In genomic region chr20:21272679-21273078, GRCh38 we compare ENCODE assay signal across 18 cellular contexts. TPM values are rescaled to one million over a fixed set of nuclear protein-coding genes. Genes with fewer than 3 reads are reported as not detected.
DNase-seq lines count a peak whose midpoint lies in the region; ATAC-seq and TF ChIP-seq lines count a peak whose summit lies in the region.
"Had no signal": no experiment of that assay in that cellular context is flagged by ENCODE, and none has a peak within 500 bp of the region (broad histone marks: within the 10 kb centered on the region; RNA-seq: fewer than 3 reads in every experiment).

No MANE protein-coding gene starts in this region.

- H3K4me3 ChIP-seq in MM.1S (ENCODE audit: low read length), result no peak overlapping the region
- H3K4me3 ChIP-seq: adrenal gland, esophagus muscularis mucosa, thyroid gland had no signal

- H2AFZ ChIP-seq in MM.1S (ENCODE audit: low read length) (no peak overlapping the region), H9 (ENCODE audit: low read length) (no peak overlapping the region)

- no peaks in the 10 kb centered on the region for H3K79me2 ChIP-seq in MM.1S (ENCODE audit: low read length)
- H3K79me2 ChIP-seq in H9 (ENCODE audit: insufficient read depth, low read length), result no peaks in the 10 kb centered on the region

- no peak for TF ChIP-seq CTCF in MM.1S (IDR thresholded peaks at IDR 0.05; ENCODE audit: low read length)
- TF ChIP-seq CTCF in H9 (conservative IDR thresholded peaks at IDR 0.05), result no peak

- H3K27ac ChIP-seq in MM.1S (ENCODE audit: low read length) (peak overlapping the region; percentile 50; the same call in 1 of the 2 replicates), H9 (ENCODE audit: insufficient read length, low read depth, low read length) (no peak overlapping the region)
- H3K27ac ChIP-seq: adrenal gland, esophagus muscularis mucosa, thyroid gland had no signal

- no peak overlapping the region for H4K5ac ChIP-seq in H9 (ENCODE audit: insufficient read length, low read depth, low read length)

- H3K27me3 Mint-ChIP-seq in H9 (ENCODE audit: low read depth), result no peaks in the 10 kb centered on the region; the same call in none of the 2 replicates
- H3K27me3 Mint-ChIP-seq in naive thymus-derived CD8-positive, alpha-beta T cell, result peaks cover 7 to 26% (median 17%) of the 10 kb centered on the region in 5 donors

- no peak overlapping the region for H3K9ac ChIP-seq in MM.1S (ENCODE audit: low read length)
- no peak overlapping the region for H3K9ac ChIP-seq in H9 (ENCODE audit: extremely low read depth, insufficient read length, low read length)

- no CpG with 5 or more reads among the region's 3 CpGs for WGBS in H9 (ENCODE audit: extremely low coverage, insufficient read length, low lambda C conversion rate)

- H4K91ac ChIP-seq in H9 (ENCODE audit: insufficient read length, low read depth, low read length), result no peak overlapping the region

- no peaks in the 10 kb centered on the region for H3K27me3 ChIP-seq in MM.1S (replicated peaks; ENCODE audit: insufficient read depth, low read length)
- no peaks in the 10 kb centered on the region for H3K27me3 ChIP-seq in H9 (ENCODE audit: insufficient read depth, low read length)
- H3K27me3 ChIP-seq: adrenal gland, thyroid gland had no signal

- POLR2A ChIA-PET in naive thymus-derived CD8-positive, alpha-beta T cell (lab: Charles Lee), result no interaction called here

- H3K18ac ChIP-seq in H9 (ENCODE audit: insufficient read length, low read depth, low read length), result no peak overlapping the region

- DNase-seq in MM.1S, result peak; percentile 69
- DNase-seq in erythroblast (lab: John Stamatoyannopoulos, UW), result no peak
- DNase-seq in inferior parietal cortex (ENCODE audit: extremely low spot score), result no peak
- no peak for DNase-seq in H9
- DNase-seq in naive thymus-derived CD8-positive, alpha-beta T cell, result no peak
- DNase-seq: activated CD8-positive, alpha-beta memory T cell treated with anti-CD3 and anti-CD28 coated beads for 24 hours; adrenal gland; mammary epithelial cell; natural killer cell; NCI-H1436 treated with DMSO at 0.1 percent for 48 hours; small intestine; thyroid gland had no signal

- no peak overlapping the region for H3K4me3 Mint-ChIP-seq in H9
- H3K4me3 Mint-ChIP-seq in naive thymus-derived CD8-positive, alpha-beta T cell, result no peak overlapping the region
- H3K4me3 Mint-ChIP-seq: natural killer cell; stimulated activated effector memory CD8-positive, alpha-beta T cell treated with anti-CD3 and anti-CD28 coated beads, Interleukin-12 subunit alpha, Interleukin-12 subunit beta, amount 100 ng/mL, for 72 hours; WTC11 had no signal

- H3K36me3 ChIP-seq in MM.1S (replicated peaks; ENCODE audit: insufficient read depth, low read length), result no peaks in the 10 kb centered on the region
- H3K36me3 ChIP-seq: adrenal gland, esophagus muscularis mucosa, thyroid gland had no signal

- H3K79me1 ChIP-seq in H9 (ENCODE audit: insufficient read depth, low read depth, low read length, poor library complexity, severe bottlenecking), result no peaks in the 10 kb centered on the region

- peaks cover 29% of the 10 kb centered on the region for H3K4me1 ChIP-seq in MM.1S (ENCODE audit: low read length)
- H3K4me1 ChIP-seq in H9 (ENCODE audit: insufficient read depth, low read length), result no peaks in the 10 kb centered on the region
- H3K4me1 ChIP-seq: adrenal gland, esophagus muscularis mucosa, thyroid gland had no signal

- H3K4me1 Mint-ChIP-seq in H9, result no peaks in the 10 kb centered on the region
- no peaks in the 10 kb centered on the region for H3K4me1 Mint-ChIP-seq in naive thymus-derived CD8-positive, alpha-beta T cell
- H3K4me1 Mint-ChIP-seq: natural killer cell; stimulated activated effector memory CD8-positive, alpha-beta T cell treated with anti-CD3 and anti-CD28 coated beads, Interleukin-12 subunit alpha, Interleukin-12 subunit beta, amount 100 ng/mL, for 72 hours; WTC11 had no signal

- H2BK20ac ChIP-seq in H9 (ENCODE audit: low read depth, low read length, poor library complexity, severe bottlenecking), result no peak overlapping the region

- H3K14ac ChIP-seq in H9 (ENCODE audit: insufficient read depth, low read length), result no peak overlapping the region

- no peak overlapping the region for H2BK120ac ChIP-seq in H9 (ENCODE audit: low read depth, low read length, poor library complexity, severe bottlenecking)

- H2AK5ac ChIP-seq in H9 (ENCODE audit: insufficient read length, low read length), result no peak overlapping the region

- no peak overlapping the region for H2BK15ac ChIP-seq in H9 (ENCODE audit: low read depth, low read length)

- no peak overlapping the region for H3K4ac ChIP-seq in H9 (ENCODE audit: low read depth, low read length)

- peaks cover 0 to 2% of the 10 kb centered on the region in 2 experiments; a peak in 2 of 5 replicates for H3K9me3 Mint-ChIP-seq in H9
- peaks cover 0 to 9% (median 0%) of the 10 kb centered on the region in 9 donors for H3K9me3 Mint-ChIP-seq in naive thymus-derived CD8-positive, alpha-beta T cell
- H3K9me3 Mint-ChIP-seq: natural killer cell; stimulated activated effector memory CD8-positive, alpha-beta T cell treated with anti-CD3 and anti-CD28 coated beads, Interleukin-12 subunit alpha, Interleukin-12 subunit beta, amount 100 ng/mL, for 72 hours had no signal

- H4K8ac ChIP-seq in H9 (replicated peaks; ENCODE audit: insufficient read length, low read depth, low read length), result no peak overlapping the region

- H3K4me2 ChIP-seq in MM.1S (ENCODE audit: low read depth, low read length), result peak overlapping the region; percentile 55
- H3K4me2 ChIP-seq in H9 (ENCODE audit: insufficient read depth, insufficient read length, low read length), result no peak overlapping the region

- H3K9me3 ChIP-seq in MM.1S (replicated peaks; ENCODE audit: insufficient read depth, low read length) (no peaks in the 10 kb centered on the region), H9 (ENCODE audit: control insufficient read depth, low read depth, low read length) (no peaks in the 10 kb centered on the region)
- H3K9me3 ChIP-seq: adrenal gland, thyroid gland had no signal

- TF ChIP-seq POLR2A in erythroblast (IDR thresholded peaks at IDR 0.05; ENCODE audit: low read length), result no peak

- H3K27ac Mint-ChIP-seq in H9, result no peak overlapping the region
- no peak overlapping the region for H3K27ac Mint-ChIP-seq in naive thymus-derived CD8-positive, alpha-beta T cell
- H3K27ac Mint-ChIP-seq: natural killer cell; stimulated activated effector memory CD8-positive, alpha-beta T cell treated with anti-CD3 and anti-CD28 coated beads, Interleukin-12 subunit alpha, Interleukin-12 subunit beta, amount 100 ng/mL, for 72 hours; WTC11 had no signal

- no peaks in the 10 kb centered on the region for H3K9me2 ChIP-seq in MM.1S (replicated peaks; ENCODE audit: insufficient read depth, low read length)

- no peak overlapping the region for H3T11ph ChIP-seq in H9 (ENCODE audit: low read length)

- ATAC-seq in GM18870 (IDR thresholded peaks at IDR 0.05; ENCODE audit: unreplicated experiment) (peak; percentile 42), GM21528 (IDR thresholded peaks at IDR 0.05; ENCODE audit: low FRiP score, unreplicated experiment) (peak; percentile 70), HG02885 (IDR thresholded peaks at IDR 0.05; ENCODE audit: poor library complexity, unreplicated experiment) (peak; percentile 64)
- ATAC-seq in naive thymus-derived CD8-positive, alpha-beta T cell, result no peak
- ATAC-seq: natural killer cell; stimulated activated effector memory CD8-positive, alpha-beta T cell treated with anti-CD3 and anti-CD28 coated beads, Interleukin-12 subunit alpha, Interleukin-12 subunit beta, amount 100 ng/mL, for 72 hours; WTC11 had no signal

- no peaks in the 10 kb centered on the region for H3K23me2 ChIP-seq in H9 (ENCODE audit: insufficient read length, low read depth, low read length, poor library complexity, severe bottlenecking)

- H3K36me3 Mint-ChIP-seq in H9 (ENCODE audit: insufficient read depth in 1 of 3, low read depth in 3 of 3), result peaks cover 0 to under 1% (median 0%) of the 10 kb centered on the region in 3 experiments; a peak in 2 of 7 replicates
- H3K36me3 Mint-ChIP-seq in naive thymus-derived CD8-positive, alpha-beta T cell, result peaks cover 0 to 7% (median 2%) of the 10 kb centered on the region in 3 donors
- H3K36me3 Mint-ChIP-seq: natural killer cell; stimulated activated effector memory CD8-positive, alpha-beta T cell treated with anti-CD3 and anti-CD28 coated beads, Interleukin-12 subunit alpha, Interleukin-12 subunit beta, amount 100 ng/mL, for 72 hours; WTC11 had no signal

- H3K56ac ChIP-seq in H9 (ENCODE audit: insufficient read length, low read depth, low read length), result no peak overlapping the region

- no peak overlapping the region for H2BK5ac ChIP-seq in H9 (ENCODE audit: insufficient read length, low read length)

- H3F3A ChIP-seq in MM.1S (ENCODE audit: insufficient read depth, low read length), result peaks cover 20% of the 10 kb centered on the region

- no peak overlapping the region for H3K23ac ChIP-seq in H9 (ENCODE audit: insufficient read length, low read depth, low read length)

- H4K20me1 ChIP-seq in MM.1S (ENCODE audit: insufficient read depth, low read length) (no peaks in the 10 kb centered on the region), H9 (ENCODE audit: control insufficient read depth, insufficient read depth, insufficient read length) (no peaks in the 10 kb centered on the region)

- H2BK12ac ChIP-seq in H9 (ENCODE audit: insufficient read length, low read depth, low read length), result no peak overlapping the region

RNA-seq across cellular contexts. Expression of gene XRN2, which starts 30.5 kb away (rescaled TPM):
- total RNA-seq in H9 (2021), result 96.7 and 97.6 TPM in 2 replicates
- total RNA-seq in naive thymus-derived CD8-positive, alpha-beta T cell, result 10 to 100 TPM; 62.1 to 65.4 TPM
- 10 to 100 TPM; 71.1 to 77.3 (median 72.5) TPM for polyA plus RNA-seq in naive thymus-derived CD8-positive, alpha-beta T cell

Comparison
In these comparisons a context has a peak if more than half of its experiments do, and no peak if none do; other contexts are left out.
1. ATAC-seq: peak in GM18870 (single experiment), GM21528 (single experiment) and HG02885 (single experiment); none in naive thymus-derived CD8-positive, alpha-beta T cell (0 of 2).